Comparison of ENCODE assay signal across 20 cellular contexts in genomic region chr3:155014953-155015352, GRCh38.
DNase-seq lines count a peak whose midpoint lies in the region; ATAC-seq and TF ChIP-seq lines count a peak whose summit lies in the region.
"Had no signal": no experiment of that assay in that cellular context is flagged by ENCODE, and none has a peak within 500 bp of the region (broad histone marks: within the 10 kb centered on the region; RNA-seq: fewer than 3 reads in every experiment).

No MANE protein-coding gene starts in this region.

- no peak overlapping the region for H3K4me2 ChIP-seq in neural progenitor cell
- H3K4me2 ChIP-seq: BLaER1 had no signal

- H3K36me3 Mint-ChIP-seq in WTC11 (no peaks in the 10 kb centered on the region), neural progenitor cell (no peaks in the 10 kb centered on the region)
- H3K36me3 Mint-ChIP-seq: CD14-positive monocyte; CD4-positive, alpha-beta memory T cell; CD4-positive, CD25-positive, alpha-beta regulatory T cell had no signal

- peaks cover 52% of the 10 kb centered on the region for H3K4me1 Mint-ChIP-seq in WTC11
- peaks cover 5% of the 10 kb centered on the region for H3K4me1 Mint-ChIP-seq in neural progenitor cell
- H3K4me1 Mint-ChIP-seq: CD4-positive, alpha-beta memory T cell; CD4-positive, CD25-positive, alpha-beta regulatory T cell; CD8-positive, alpha-beta memory T cell had no signal

- POLR2A ChIA-PET in WTC11 (lab: Charles Lee) = no interaction called here

- no peak overlapping the region for H3K27ac ChIP-seq in neural progenitor cell
- no peak overlapping the region for H3K27ac ChIP-seq in stomach
- H3K27ac ChIP-seq: BLaER1 had no signal

- H3F3A ChIP-seq in neural progenitor cell (ENCODE audit: low read depth) = no peaks in the 10 kb centered on the region

- no peak overlapping the region for H3K27ac Mint-ChIP-seq in WTC11
- H3K27ac Mint-ChIP-seq in neural progenitor cell = no peak overlapping the region
- H3K27ac Mint-ChIP-seq: CD14-positive monocyte; CD4-positive, alpha-beta memory T cell; CD4-positive, CD25-positive, alpha-beta regulatory T cell; CD8-positive, alpha-beta memory T cell had no signal

- no peak overlapping the region for H3K4me3 ChIP-seq in neural progenitor cell
- H3K4me3 ChIP-seq in stomach = no peak overlapping the region
- H3K4me3 ChIP-seq: BLaER1, GM12878 had no signal

- H3K9me3 Mint-ChIP-seq in WTC11 (no peaks in the 10 kb centered on the region), neural progenitor cell (no peaks in the 10 kb centered on the region)

- H3K79me2 ChIP-seq in neural progenitor cell (ENCODE audit: low read depth) = no peaks in the 10 kb centered on the region

- no peaks in the 10 kb centered on the region for H3K27me3 ChIP-seq in neural progenitor cell
- no peaks in the 10 kb centered on the region for H3K27me3 ChIP-seq in stomach
- H3K27me3 ChIP-seq: BE2C, BLaER1 had no signal

- H3K9me3 ChIP-seq in neural progenitor cell (ENCODE audit: low read depth) (no peaks in the 10 kb centered on the region), stomach (no peaks in the 10 kb centered on the region)
- H3K9me3 ChIP-seq: BE2C, BLaER1 had no signal

- peak; percentile 29; the same call in 1 of the 2 replicates for ATAC-seq in WTC11
- ATAC-seq: GM12878 had no signal

- H3K36me3 ChIP-seq in neural progenitor cell = no peaks in the 10 kb centered on the region
- H3K36me3 ChIP-seq in stomach = no peaks in the 10 kb centered on the region
- H3K36me3 ChIP-seq: BE2C, BLaER1 had no signal

- TF ChIP-seq EP300 in stomach (IDR thresholded peaks at IDR 0.05) = no peak

- H3K4me3 Mint-ChIP-seq in WTC11 (no peak overlapping the region), neural progenitor cell (no peak overlapping the region)
- H3K4me3 Mint-ChIP-seq: CD14-positive monocyte; CD4-positive, alpha-beta memory T cell; CD4-positive, CD25-positive, alpha-beta regulatory T cell; CD8-positive, alpha-beta memory T cell had no signal

- DNase-seq in OCI-M1 (lab: John Stamatoyannopoulos, UW) (peak; percentile 5), WTC11 (ENCODE audit: low spot score) (no peak), neural progenitor cell (ENCODE audit: low spot score) (peak; percentile 29), stomach (no peak), NAMALWA (ENCODE audit: low spot score) (no peak), NCI-H748 (lab: John Stamatoyannopoulos, UW; ENCODE audit: unreplicated experiment) (no peak)
- DNase-seq: 8988T; ACHN; BE2C; C1 segment of cervical spinal cord; Calu3; CD4-positive, alpha-beta memory T cell; CD4-positive, CD25-positive, alpha-beta regulatory T cell; CD8-positive, alpha-beta memory T cell; COR-L47; DMS79 treated with DMSO at 0.1 percent for 48 hours; GDM1 had no signal

- intact Hi-C loops in stomach (cut with DNase I; ENCODE audit: low total_unique reads) = no loop called here

- TF ChIP-seq CTCF in WTC11 (IDR thresholded peaks at IDR 0.05) (no peak), neural progenitor cell (IDR thresholded peaks at IDR 0.05) (no peak), stomach (IDR thresholded peaks at IDR 0.05) (no peak)

- CTCF ChIA-PET in WTC11 (lab: Charles Lee) = no interaction called here

- H4K20me1 ChIP-seq in neural progenitor cell (ENCODE audit: low read depth) = no peaks in the 10 kb centered on the region
- H4K20me1 ChIP-seq: BLaER1 had no signal

- H3K4me1 ChIP-seq in neural progenitor cell (peaks cover 9% of the 10 kb centered on the region), stomach (no peaks in the 10 kb centered on the region)
- H3K4me1 ChIP-seq: BE2C, BLaER1 had no signal

- WGBS in stomach, 5 donors = 68 to 91% (median 85%) methylated on average over 2 of the region's 2 CpGs

- no peak for TF ChIP-seq POLR2A in stomach (IDR thresholded peaks at IDR 0.05)

- no peak overlapping the region for H3K9ac ChIP-seq in neural progenitor cell
- H3K9ac ChIP-seq: BLaER1 had no signal

- H2AFZ ChIP-seq in neural progenitor cell (replicated peaks) = no peak overlapping the region

- H3K27me3 Mint-ChIP-seq in WTC11 (ENCODE audit: low read depth) (no peaks in the 10 kb centered on the region), neural progenitor cell (ENCODE audit: insufficient read depth, low read depth) (peaks cover 2% of the 10 kb centered on the region)
- H3K27me3 Mint-ChIP-seq: CD4-positive, alpha-beta memory T cell; CD4-positive, CD25-positive, alpha-beta regulatory T cell; CD8-positive, alpha-beta memory T cell had no signal

TF ChIP-seq in WTC11, 78 proteins besides CTCF, POLR2A, EP300 and RAD21:
- no peak for TF ChIP-seq E2F5 (CRISPR knock-in tag; IDR thresholded peaks at IDR 0.05)
- TF ChIP-seq OVOL2 (CRISPR knock-in tag; IDR thresholded peaks at IDR 0.05; ENCODE audit: borderline replicate concordance) = no peak
- TF ChIP-seq TCF7 (CRISPR knock-in tag; IDR thresholded peaks at IDR 0.05; ENCODE audit: low read depth) = no peak
- TF ChIP-seq ZNF416 (CRISPR knock-in tag; IDR thresholded peaks at IDR 0.05) = no peak
TF ChIP-seq in WTC11: peak in this region for 0.

Comparison
In these comparisons a context has a peak if more than half of its experiments do, and no peak if none do; other contexts are left out.
1. DNase-seq: peak in OCI-M1 (single experiment) and neural progenitor cell (single experiment); none in WTC11 (single experiment), stomach (single experiment), NAMALWA (single experiment) and NCI-H748 (single experiment).